ENCODE assay signal across 11 cellular contexts in genomic region chr1:54254055-54254454, GRCh38. TPM values are rescaled to one million over a fixed set of nuclear protein-coding genes. Genes with fewer than 3 reads are reported as not detected.
DNase-seq lines count a peak whose midpoint lies in the region; ATAC-seq, FAIRE-seq and TF ChIP-seq lines count a peak whose summit lies in the region.
"Had no signal": no experiment of that assay in that cellular context is flagged by ENCODE, and none has a peak within 500 bp of the region (broad histone marks: within the 10 kb centered on the region; RNA-seq: fewer than 3 reads in every experiment).

No MANE protein-coding gene starts in this region.

- in situ Hi-C loops in HepG2 (cut with HindIII; ENCODE audit: extremely low pct_ligation_motif_present, low pct_unique_long_range_greater_than_20kb) = no loop called here

- TF ChIP-seq EP300 in tibial nerve (IDR thresholded peaks at IDR 0.05) = no peak
- TF ChIP-seq EP300 in HepG2 (IDR thresholded peaks at IDR 0.05; ENCODE audit: low read depth in 2 of 2, low read length in 2 of 2) = no peak
- no peak for TF ChIP-seq EP300 in HepG2 (CRISPR knock-in tag; IDR thresholded peaks at IDR 0.05; ENCODE audit: borderline replicate concordance)

- no peak overlapping the region for H3K4me3 ChIP-seq in A673 (ENCODE audit: low read depth, low read length, poor library complexity, severe bottlenecking)
- H3K4me3 ChIP-seq in SJSA1 = no peak overlapping the region
- no peak overlapping the region for H3K4me3 ChIP-seq in tibial nerve
- no peak overlapping the region for H3K4me3 ChIP-seq in HepG2 (replicated peaks in 1 of 3; ENCODE audit: insufficient read depth in 1 of 3, low read depth in 2 of 3, low read length in 3 of 3)
- H3K4me3 ChIP-seq: prostate gland had no signal

- no peak overlapping the region for H2AFZ ChIP-seq in HepG2 (ENCODE audit: low read length)

- no peaks in the 10 kb centered on the region for H4K20me1 ChIP-seq in HepG2 (ENCODE audit: insufficient read depth, low read length)

- no peak for TF ChIP-seq CTCF in A673 (conservative IDR thresholded peaks at IDR 0.05; ENCODE audit: low read depth, low read length)
- no peak for TF ChIP-seq CTCF in tibial nerve (IDR thresholded peaks at IDR 0.05)
- TF ChIP-seq CTCF in HepG2 (CRISPR knock-in tag; IDR thresholded peaks at IDR 0.05) = no peak

- H3K4me2 ChIP-seq in HepG2 (ENCODE audit: low read depth, low read length) = no peak overlapping the region

- H3K9me3 ChIP-seq in A673 (ENCODE audit: low read depth, low read length, poor library complexity, severe bottlenecking) = no peaks in the 10 kb centered on the region
- H3K9me3 ChIP-seq in SJSA1 (replicated peaks) = no peaks in the 10 kb centered on the region
- no peaks in the 10 kb centered on the region for H3K9me3 ChIP-seq in tibial nerve
- H3K9me3 ChIP-seq in HepG2 (ENCODE audit: low read length) = no peaks in the 10 kb centered on the region
- H3K9me3 ChIP-seq: prostate gland had no signal

- no peak overlapping the region for H3K9ac ChIP-seq in HepG2 (ENCODE audit: insufficient read depth, low read depth, low read length)

- BruUV-seq in A673 (replicated peaks; lab: Mats Ljungman, UMichigan) = no TSS peak
- BruUV-seq in HepG2 (replicated peaks; lab: Mats Ljungman, UMichigan) = no TSS peak

- H3K79me2 ChIP-seq in HepG2 (ENCODE audit: insufficient read depth, low read length) = no peaks in the 10 kb centered on the region

- POLR2A ChIA-PET in A673 (lab: Charles Lee; ENCODE audit: low non-redundant PET) (no interaction called here), HepG2 (lab: Yijun Ruan, JAX) (no interaction called here)

- no peak for FAIRE-seq in HepG2 (lab: Jason Lieb, UNC)
- FAIRE-seq: TTC549 had no signal

- H3K4me1 ChIP-seq in A673 (ENCODE audit: insufficient read depth, low read length, poor library complexity, severe bottlenecking) (peaks cover 6% of the 10 kb centered on the region), SJSA1 (replicated peaks) (peaks cover 62% of the 10 kb centered on the region), tibial nerve (peaks cover 0 to 60% (median 9%) of the 10 kb centered on the region in 4 donors), HepG2 (ENCODE audit: insufficient read depth, low read length) (peaks cover 12% of the 10 kb centered on the region)
- H3K4me1 ChIP-seq: prostate gland had no signal

- H3K27ac ChIP-seq in A673 (ENCODE audit: low read depth, low read length, poor library complexity, severe bottlenecking) (no peak overlapping the region), SJSA1 (peak overlapping the region; percentile 47), tibial nerve (peak overlapping the region in 1 of 4 donors; percentile 40), HepG2 (ENCODE audit: extremely low read length, insufficient read depth, low read length) (no peak overlapping the region)
- H3K27ac ChIP-seq: prostate gland had no signal

- peak; percentile 29 for DNase-seq in A673 (ENCODE audit: low spot score)
- peak; percentile 76 for DNase-seq in HT1080 (ENCODE audit: low read depth)
- DNase-seq in SJSA1 (ENCODE audit: low read depth in 1 of 2, low spot score in 2 of 2) = peak in 1 of 2 experiments; percentile 75
- DNase-seq in glomerular endothelial cell (ENCODE audit: extremely low read depth, low read depth, low spot score) = peak; percentile 47
- no peak for DNase-seq in stimulated activated CD4-positive, alpha-beta T cell treated with anti-CD3 and anti-CD28 coated beads, Interleukin-15, amount 100 ng/mL, for 24 hours
- DNase-seq in tibial nerve (ENCODE audit: low spot score in 2 of 2) = no peak
- DNase-seq in HepG2 (ENCODE audit: low spot score) = no peak
- DNase-seq: CD4-positive, CD25-positive, alpha-beta regulatory T cell had no signal

- ATAC-seq in GM19395 (IDR thresholded peaks at IDR 0.05; ENCODE audit: unreplicated experiment) = no peak
- no peak for ATAC-seq in HepG2

- H3K36me3 ChIP-seq in A673 (ENCODE audit: insufficient read depth, low read length, poor library complexity, severe bottlenecking) (no peaks in the 10 kb centered on the region), SJSA1 (peaks cover 25% of the 10 kb centered on the region), tibial nerve (peaks cover 0 to 21% (median 0%) of the 10 kb centered on the region in 3 donors), HepG2 (replicated peaks in 1 of 2; ENCODE audit: control insufficient read depth in 1 of 2, insufficient read depth in 2 of 2, low read length in 2 of 2) (peaks cover 11% of the 10 kb centered on the region in 2 experiments; a peak in 4 of 5 replicates)
- H3K36me3 ChIP-seq: prostate gland had no signal

- TF ChIP-seq POLR2A in tibial nerve (IDR thresholded peaks at IDR 0.05) = no peak
- no peak for TF ChIP-seq POLR2A in HepG2 (IDR thresholded peaks at IDR 0.05; ENCODE audit: insufficient read depth in 1 of 2, low read depth in 2 of 2, low read length in 2 of 2)

- no peak for TF ChIP-seq RAD21 in HepG2 (CRISPR knock-in tag; IDR thresholded peaks at IDR 0.05)

- WGBS in tibial nerve, 2 donors = 42 to 61% methylated on average over 9 to 10 of the region's 10 CpGs
- WGBS in HepG2 (ENCODE audit: low lambda C conversion rate) = 94% methylated on average over 8 of the region's 10 CpGs

- intact Hi-C loops in A673 (cut with micrococcal nuclease; ENCODE audit: unreplicated experiment) = no loop called here
- intact Hi-C loops in HepG2 (cut with micrococcal nuclease; ENCODE audit: unreplicated experiment) = no loop called here

- H3K27me3 ChIP-seq in A673 (replicated peaks; ENCODE audit: insufficient read depth, low read depth, low read length, poor library complexity) (no peaks in the 10 kb centered on the region), SJSA1 (replicated peaks) (no peaks in the 10 kb centered on the region), tibial nerve (no peaks in the 10 kb centered on the region), HepG2 (ENCODE audit: control insufficient read depth in 1 of 2, insufficient read depth in 2 of 2, low read length in 2 of 2) (no peaks in the 10 kb centered on the region)

- CTCF ChIA-PET in A673 (lab: Charles Lee) (no interaction called here), HepG2 (lab: Yijun Ruan, JAX; ENCODE audit: low intra/inter-chr PET ratio, low total read pairs) (no interaction called here)

RNA-seq across cellular contexts. Expression of gene MRPL37, which starts 54.1 kb away (rescaled TPM):
- total RNA-seq in A673 (2021) (84.6 and 90.3 TPM in 2 replicates), glomerular endothelial cell (83.9 and 95.2 TPM in 2 replicates), tibial nerve (10 to 100 TPM; 39.5 to 60.6 (median 44.3) TPM), HepG2 (2016; rRNA removed; fragmentation: Illumina TruSeq; extraction: Trizol) (127 and 143 TPM in 2 replicates)
- 135 and 158 TPM in 2 replicates for total RNA-seq in HT1080 (2014; rRNA removed; shearing (Covaris generic))
- polyA plus RNA-seq in HT1080 (2015; cell fraction: cytosol; rRNA removed) = 116 and 126 TPM in 2 replicates
- polyA plus RNA-seq in HT1080 (2015; cell fraction: nucleus; rRNA removed) = 65.8 and 68.7 TPM in 2 replicates
- total RNA-seq in SJSA1 (2014; rRNA removed; shearing (Covaris generic)) = 133 and 157 TPM in 2 replicates
- 107 and 109 TPM in 2 replicates for total RNA-seq in HepG2 (2016; cell fraction: cytosol; rRNA removed; fragmentation: Illumina TruSeq; extraction: Trizol; ENCODE audit: low read depth)
- total RNA-seq in HepG2 (2016; cell fraction: insoluble cytoplasmic fraction; rRNA removed; fragmentation: Illumina TruSeq; extraction: Trizol) = 123 and 145 TPM in 2 replicates
- 128 and 139 TPM in 2 replicates for total RNA-seq in HepG2 (2016; cell fraction: membrane; rRNA removed; fragmentation: Illumina TruSeq; extraction: Trizol)
- 50.3 and 58.7 TPM in 2 replicates for total RNA-seq in HepG2 (2016; cell fraction: nucleus; rRNA removed; fragmentation: Illumina TruSeq; extraction: Trizol)
- polyA plus RNA-seq in HepG2 (2011; rRNA removed) = 26.5 and 31.7 TPM in 2 replicates
- polyA plus RNA-seq in HepG2 (2011; cell fraction: cytosol; rRNA removed) = 31.8 and 37.2 TPM in 2 replicates
- 15.6 and 18.1 TPM in 2 replicates for polyA plus RNA-seq in HepG2 (2011; cell fraction: nucleus; rRNA removed)
- 81.3 and 106 TPM in 2 replicates for polyA plus RNA-seq in HepG2 (2012)
- polyA plus RNA-seq in HepG2 (2016; cell fraction: cytosol; fragmentation: Illumina TruSeq; extraction: Trizol; ENCODE audit: low read depth) = 175 and 183 TPM in 2 replicates
- 248 and 256 TPM in 2 replicates for polyA plus RNA-seq in HepG2 (2016; cell fraction: insoluble cytoplasmic fraction; fragmentation: Illumina TruSeq; extraction: Trizol; ENCODE audit: low read depth)
- polyA plus RNA-seq in HepG2 (2016; cell fraction: membrane; fragmentation: Illumina TruSeq; extraction: Trizol; ENCODE audit: low read depth) = 177 and 183 TPM in 2 replicates
- 106 TPM in 2 replicates for polyA plus RNA-seq in HepG2 (2016; cell fraction: nucleus; fragmentation: Illumina TruSeq; extraction: Trizol; ENCODE audit: insufficient read depth, low read depth)
- polyA minus RNA-seq in HepG2 (2011; rRNA and poly(A)+ RNA removed; ENCODE audit: low replicate concordance) = 34.6 and 75.1 TPM in 2 replicates
- polyA minus RNA-seq in HepG2 (2011; cell fraction: cytosol; rRNA and poly(A)+ RNA removed) = 16.6 and 17.3 TPM in 2 replicates
- 12.8 and 13.4 TPM in 2 replicates for polyA minus RNA-seq in HepG2 (2011; cell fraction: nucleus; rRNA and poly(A)+ RNA removed)

RNA-seq across cellular contexts. Expression of gene CYB5RL, which starts 54.2 kb away (rescaled TPM):
- total RNA-seq in A673 (2021) (7.0 and 8.4 TPM in 2 replicates), glomerular endothelial cell (3.3 and 4.7 TPM in 2 replicates), tibial nerve (1 to 10 TPM; 4.8 to 6.7 (median 5.5) TPM), HepG2 (2016; rRNA removed; fragmentation: Illumina TruSeq; extraction: Trizol) (4.1 and 5.0 TPM in 2 replicates)
- 6.3 and 6.7 TPM in 2 replicates for total RNA-seq in HT1080 (2014; rRNA removed; shearing (Covaris generic))
- polyA plus RNA-seq in HT1080 (2015; cell fraction: cytosol; rRNA removed) = 3.5 and 3.8 TPM in 2 replicates
- polyA plus RNA-seq in HT1080 (2015; cell fraction: nucleus; rRNA removed) = 4.7 and 5.1 TPM in 2 replicates
- total RNA-seq in SJSA1 (2014; rRNA removed; shearing (Covaris generic)) = 2.5 and 4.9 TPM in 2 replicates
- total RNA-seq in HepG2 (2016; cell fraction: cytosol; rRNA removed; fragmentation: Illumina TruSeq; extraction: Trizol; ENCODE audit: low read depth) = 4.4 and 6.3 TPM in 2 replicates
- 4.6 and 4.8 TPM in 2 replicates for total RNA-seq in HepG2 (2016; cell fraction: insoluble cytoplasmic fraction; rRNA removed; fragmentation: Illumina TruSeq; extraction: Trizol)
- 4.8 and 6.3 TPM in 2 replicates for total RNA-seq in HepG2 (2016; cell fraction: membrane; rRNA removed; fragmentation: Illumina TruSeq; extraction: Trizol)
- total RNA-seq in HepG2 (2016; cell fraction: nucleus; rRNA removed; fragmentation: Illumina TruSeq; extraction: Trizol) = 2.2 and 3.2 TPM in 2 replicates
- 3.7 and 3.9 TPM in 2 replicates for polyA plus RNA-seq in HepG2 (2011; rRNA removed)
- polyA plus RNA-seq in HepG2 (2011; cell fraction: cytosol; rRNA removed) = 3.2 TPM in 2 replicates
- 6.4 and 7.3 TPM in 2 replicates for polyA plus RNA-seq in HepG2 (2011; cell fraction: nucleus; rRNA removed)
- 2.2 and 2.6 TPM in 2 replicates for polyA plus RNA-seq in HepG2 (2012)
- polyA plus RNA-seq in HepG2 (2016; cell fraction: cytosol; fragmentation: Illumina TruSeq; extraction: Trizol; ENCODE audit: low read depth) = 5.6 and 6.5 TPM in 2 replicates
- polyA plus RNA-seq in HepG2 (2016; cell fraction: insoluble cytoplasmic fraction; fragmentation: Illumina TruSeq; extraction: Trizol; ENCODE audit: low read depth) = 2.7 and 2.9 TPM in 2 replicates
- polyA plus RNA-seq in HepG2 (2016; cell fraction: membrane; fragmentation: Illumina TruSeq; extraction: Trizol; ENCODE audit: low read depth) = 3.5 and 4.4 TPM in 2 replicates
- 4.5 and 5.3 TPM in 2 replicates for polyA plus RNA-seq in HepG2 (2016; cell fraction: nucleus; fragmentation: Illumina TruSeq; extraction: Trizol; ENCODE audit: insufficient read depth, low read depth)
- 5.6 and 19.2 TPM in 2 replicates for polyA minus RNA-seq in HepG2 (2011; rRNA and poly(A)+ RNA removed; ENCODE audit: low replicate concordance)
- polyA minus RNA-seq in HepG2 (2011; cell fraction: cytosol; rRNA and poly(A)+ RNA removed) = 0.79 and 1.4 TPM in 2 replicates
- 3.5 and 6.2 TPM in 2 replicates for polyA minus RNA-seq in HepG2 (2011; cell fraction: nucleus; rRNA and poly(A)+ RNA removed)

Comparison
In these comparisons a context has a peak if more than half of its experiments do, and no peak if none do; other contexts are left out.
1. DNase-seq: peak in A673 (single experiment), HT1080 (single experiment) and glomerular endothelial cell (single experiment); none in stimulated activated CD4-positive, alpha-beta T cell treated with anti-CD3 and anti-CD28 coated beads, Interleukin-15, amount 100 ng/mL, for 24 hours (single experiment), tibial nerve (0 of 2) and HepG2 (single experiment).